ENCODE assay signal across 2 cellular contexts in the genomic region with DNA sequence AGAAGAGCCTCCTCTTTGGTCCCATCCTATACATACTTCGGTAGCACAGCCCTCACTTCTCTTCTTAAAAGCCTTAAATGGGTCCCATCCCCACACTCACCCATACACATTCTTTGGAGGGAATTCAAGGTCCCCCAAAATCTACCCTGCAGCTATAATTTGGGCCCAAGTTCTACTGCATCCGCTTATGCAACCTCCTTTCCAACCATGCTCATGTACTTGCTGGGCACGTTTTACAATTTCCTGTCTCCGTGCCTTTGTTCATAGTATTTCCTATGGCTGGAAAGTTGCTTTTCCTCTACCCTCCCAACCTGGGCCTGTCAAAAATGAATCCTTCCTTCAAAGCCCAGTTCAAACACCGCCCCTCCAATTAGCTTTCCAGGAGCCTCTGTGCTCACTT.
TF ChIP-seq lines count a peak whose summit lies in the region.

No MANE protein-coding gene starts in this region.

TF ChIP-seq in liver, 16 proteins besides CTCF, POLR2A, EP300 and RAD21 (continued from another document):
- TF ChIP-seq FOXA2 (IDR thresholded peaks at IDR 0.05) (no peak), HNF4A (conservative IDR thresholded peaks at IDR 0.05) (no peak), RXRA (IDR thresholded peaks at IDR 0.05) (no peak)

TF ChIP-seq in HepG2, 621 proteins besides CTCF, POLR2A, EP300 and RAD21 (continued from another document):
- TF ChIP-seq, protein P1, sequence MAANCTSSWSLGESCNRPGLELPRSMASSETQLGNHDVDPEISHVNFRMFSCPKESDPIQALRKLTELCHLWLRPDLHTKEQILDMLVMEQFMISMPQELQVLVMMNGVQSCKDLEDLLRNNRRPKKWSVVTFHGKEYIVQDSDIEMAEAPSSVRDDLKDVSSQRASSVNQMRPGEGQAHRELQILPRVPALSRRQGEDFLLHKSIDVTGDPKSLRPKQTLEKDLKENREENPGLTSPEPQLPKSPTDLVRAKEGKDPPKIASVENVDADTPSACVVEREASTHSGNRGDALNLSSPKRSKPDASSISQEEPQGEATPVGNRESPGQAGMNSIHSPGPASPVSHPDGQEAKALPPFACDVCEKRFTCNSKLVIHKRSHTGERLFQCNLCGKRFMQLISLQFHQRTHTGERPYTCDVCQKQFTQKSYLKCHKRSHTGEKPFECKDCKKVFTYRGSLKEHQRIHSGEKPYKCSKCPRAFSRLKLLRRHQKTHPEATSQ (CRISPR knock-in tag; IDR thresholded peaks at IDR 0.05; ENCODE audit: borderline replicate concordance) = no peak
- TF ChIP-seq ZNF703 (CRISPR knock-in tag; IDR thresholded peaks at IDR 0.05; ENCODE audit: borderline replicate concordance) = no peak
- TF ChIP-seq GLI4 (CRISPR knock-in tag; IDR thresholded peaks at IDR 0.05; ENCODE audit: borderline replicate concordance) = no peak
- TF ChIP-seq, protein P2, sequence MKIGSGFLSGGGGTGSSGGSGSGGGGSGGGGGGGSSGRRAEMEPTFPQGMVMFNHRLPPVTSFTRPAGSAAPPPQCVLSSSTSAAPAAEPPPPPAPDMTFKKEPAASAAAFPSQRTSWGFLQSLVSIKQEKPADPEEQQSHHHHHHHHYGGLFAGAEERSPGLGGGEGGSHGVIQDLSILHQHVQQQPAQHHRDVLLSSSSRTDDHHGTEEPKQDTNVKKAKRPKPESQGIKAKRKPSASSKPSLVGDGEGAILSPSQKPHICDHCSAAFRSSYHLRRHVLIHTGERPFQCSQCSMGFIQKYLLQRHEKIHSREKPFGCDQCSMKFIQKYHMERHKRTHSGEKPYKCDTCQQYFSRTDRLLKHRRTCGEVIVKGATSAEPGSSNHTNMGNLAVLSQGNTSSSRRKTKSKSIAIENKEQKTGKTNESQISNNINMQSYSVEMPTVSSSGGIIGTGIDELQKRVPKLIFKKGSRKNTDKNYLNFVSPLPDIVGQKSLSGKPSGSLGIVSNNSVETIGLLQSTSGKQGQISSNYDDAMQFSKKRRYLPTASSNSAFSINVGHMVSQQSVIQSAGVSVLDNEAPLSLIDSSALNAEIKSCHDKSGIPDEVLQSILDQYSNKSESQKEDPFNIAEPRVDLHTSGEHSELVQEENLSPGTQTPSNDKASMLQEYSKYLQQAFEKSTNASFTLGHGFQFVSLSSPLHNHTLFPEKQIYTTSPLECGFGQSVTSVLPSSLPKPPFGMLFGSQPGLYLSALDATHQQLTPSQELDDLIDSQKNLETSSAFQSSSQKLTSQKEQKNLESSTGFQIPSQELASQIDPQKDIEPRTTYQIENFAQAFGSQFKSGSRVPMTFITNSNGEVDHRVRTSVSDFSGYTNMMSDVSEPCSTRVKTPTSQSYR (CRISPR knock-in tag; IDR thresholded peaks at IDR 0.05; ENCODE audit: borderline replicate concordance) = no peak
- TF ChIP-seq, protein P3, sequence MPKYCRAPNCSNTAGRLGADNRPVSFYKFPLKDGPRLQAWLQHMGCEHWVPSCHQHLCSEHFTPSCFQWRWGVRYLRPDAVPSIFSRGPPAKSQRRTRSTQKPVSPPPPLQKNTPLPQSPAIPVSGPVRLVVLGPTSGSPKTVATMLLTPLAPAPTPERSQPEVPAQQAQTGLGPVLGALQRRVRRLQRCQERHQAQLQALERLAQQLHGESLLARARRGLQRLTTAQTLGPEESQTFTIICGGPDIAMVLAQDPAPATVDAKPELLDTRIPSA (CRISPR knock-in tag; IDR thresholded peaks at IDR 0.05; ENCODE audit: borderline replicate concordance) = no peak
- TF ChIP-seq NBN (conservative IDR thresholded peaks at IDR 0.05) = no peak
- no peak for TF ChIP-seq CENPX (CRISPR knock-in tag; IDR thresholded peaks at IDR 0.05)
- TF ChIP-seq NCOR1 (IDR thresholded peaks at IDR 0.05; ENCODE audit: borderline replicate concordance, low read length) = no peak
- TF ChIP-seq ZNF253 (CRISPR knock-in tag; IDR thresholded peaks at IDR 0.05; ENCODE audit: borderline replicate concordance) = no peak
- no peak for TF ChIP-seq ZNF446 (CRISPR knock-in tag; IDR thresholded peaks at IDR 0.05)
TF ChIP-seq in HepG2: peak in this region for 0.
